ENCODE assay signal across 8 cellular contexts in genomic region chr13:76991432-76991795, GRCh38.
DNase-seq lines count a peak whose midpoint lies in the region; ATAC-seq and TF ChIP-seq lines count a peak whose summit lies in the region.

No MANE protein-coding gene starts in this region.

- H3K9me3 ChIP-seq in WERI-Rb-1 (ENCODE audit: severe bottlenecking) (no peaks in the 10 kb centered on the region), mucosa of rectum (ENCODE audit: control insufficient read depth in 2 of 2, low read length in 2 of 2) (no peaks in the 10 kb centered on the region)

- H3K4me1 Mint-ChIP-seq in central memory CD8-positive, alpha-beta T cell: peaks cover 37% of the 10 kb centered on the region
- H3K4me1 Mint-ChIP-seq in stimulated activated effector memory CD8-positive, alpha-beta T cell treated with anti-CD3 and anti-CD28 coated beads, Interleukin-12 subunit alpha, Interleukin-12 subunit beta, amount 100 ng/mL, for 72 hours: peaks cover 44% of the 10 kb centered on the region

- peak; percentile 50 for ATAC-seq in HG03097 (IDR thresholded peaks at IDR 0.05; ENCODE audit: low FRiP score, unreplicated experiment)
- peak; percentile 86 for ATAC-seq in central memory CD8-positive, alpha-beta T cell (replicated peaks; ENCODE audit: extremely low read depth, poor library complexity, severe bottlenecking)
- peak; percentile 93 for ATAC-seq in stimulated activated effector memory CD8-positive, alpha-beta T cell treated with anti-CD3 and anti-CD28 coated beads, Interleukin-12 subunit alpha, Interleukin-12 subunit beta, amount 100 ng/mL, for 72 hours

- TF ChIP-seq CTCF in WERI-Rb-1 (IDR thresholded peaks at IDR 0.05; ENCODE audit: low read depth, low read length): no peak

- peak overlapping the region; percentile 87 to 92 for H3K9ac ChIP-seq in mucosa of rectum (ENCODE audit: low read depth in 1 of 2, low read length in 2 of 2)

- H3K27ac Mint-ChIP-seq in central memory CD8-positive, alpha-beta T cell (ENCODE audit: low read depth): peak overlapping the region; percentile 94
- peak overlapping the region; percentile 99 for H3K27ac Mint-ChIP-seq in stimulated activated effector memory CD8-positive, alpha-beta T cell treated with anti-CD3 and anti-CD28 coated beads, Interleukin-12 subunit alpha, Interleukin-12 subunit beta, amount 100 ng/mL, for 72 hours

- H3K4me3 ChIP-seq in WERI-Rb-1 (ENCODE audit: low read depth, low read length) (peak overlapping the region; percentile 81), mucosa of rectum (ENCODE audit: low read length in 2 of 2) (peak overlapping the region; percentile 91 to 94)

- peaks cover 22% of the 10 kb centered on the region for H3K36me3 Mint-ChIP-seq in central memory CD8-positive, alpha-beta T cell (ENCODE audit: insufficient read depth)
- H3K36me3 Mint-ChIP-seq in stimulated activated effector memory CD8-positive, alpha-beta T cell treated with anti-CD3 and anti-CD28 coated beads, Interleukin-12 subunit alpha, Interleukin-12 subunit beta, amount 100 ng/mL, for 72 hours: peaks cover 30% of the 10 kb centered on the region

- H3K9me3 Mint-ChIP-seq in central memory CD8-positive, alpha-beta T cell: no peaks in the 10 kb centered on the region
- no peaks in the 10 kb centered on the region for H3K9me3 Mint-ChIP-seq in stimulated activated effector memory CD8-positive, alpha-beta T cell treated with anti-CD3 and anti-CD28 coated beads, Interleukin-12 subunit alpha, Interleukin-12 subunit beta, amount 100 ng/mL, for 72 hours

- peaks cover 32% of the 10 kb centered on the region for H3K27me3 Mint-ChIP-seq in central memory CD8-positive, alpha-beta T cell

- DNase-seq in DMS53 (lab: John Stamatoyannopoulos, UW) (peak; percentile 20), DMS53 treated with DMSO at 0.1 percent for 48 hours (lab: John Stamatoyannopoulos, UW; ENCODE audit: unreplicated experiment) (no peak), WERI-Rb-1 (no peak), T1000 (lab: John Stamatoyannopoulos, UW) (no peak)
- DNase-seq in central memory CD8-positive, alpha-beta T cell (ENCODE audit: low spot score in 2 of 2): peak; percentile 70 to 88
- peak; percentile 58 to 91 for DNase-seq in stimulated activated effector memory CD8-positive, alpha-beta T cell treated with anti-CD3 and anti-CD28 coated beads, Interleukin-12 subunit alpha, Interleukin-12 subunit beta, amount 100 ng/mL, for 72 hours (ENCODE audit: low spot score in 2 of 2)

- H3K27me3 ChIP-seq in WERI-Rb-1 (ENCODE audit: insufficient read depth, low read depth, severe bottlenecking) (no peaks in the 10 kb centered on the region), mucosa of rectum (ENCODE audit: control insufficient read depth in 2 of 2, insufficient read depth in 2 of 2, low read length in 2 of 2) (no peaks in the 10 kb centered on the region)

- H3K4me1 ChIP-seq in mucosa of rectum (ENCODE audit: control insufficient read depth in 2 of 2, insufficient read depth in 2 of 2, low read length in 2 of 2): peaks cover 9 to 15% of the 10 kb centered on the region in 2 donors

- H3K27ac ChIP-seq in WERI-Rb-1 (peak overlapping the region; percentile 49), mucosa of rectum (ENCODE audit: low read depth in 2 of 2, low read length in 2 of 2) (peak overlapping the region; percentile 96 to 97)

- peak overlapping the region; percentile 89 for H3K4me3 Mint-ChIP-seq in central memory CD8-positive, alpha-beta T cell
- peak overlapping the region; percentile 91 for H3K4me3 Mint-ChIP-seq in stimulated activated effector memory CD8-positive, alpha-beta T cell treated with anti-CD3 and anti-CD28 coated beads, Interleukin-12 subunit alpha, Interleukin-12 subunit beta, amount 100 ng/mL, for 72 hours

- H3K36me3 ChIP-seq in WERI-Rb-1 (no peaks in the 10 kb centered on the region), mucosa of rectum (ENCODE audit: control insufficient read depth in 2 of 2, insufficient read depth in 2 of 2, low read length in 2 of 2) (peaks cover 4% of the 10 kb centered on the region in 2 donors)

Comparison
In these comparisons a context has a peak if more than half of its experiments do, and no peak if none do; other contexts are left out.
1. DNase-seq: peak in DMS53 (single experiment), central memory CD8-positive, alpha-beta T cell (2 of 2) and stimulated activated effector memory CD8-positive, alpha-beta T cell treated with anti-CD3 and anti-CD28 coated beads, Interleukin-12 subunit alpha, Interleukin-12 subunit beta, amount 100 ng/mL, for 72 hours (2 of 2); none in DMS53 treated with DMSO at 0.1 percent for 48 hours (single experiment), WERI-Rb-1 (single experiment) and T1000 (single experiment).
2. Peak in every context shown above with its lines, with median percentiles within 50 percentile points of each other: ATAC-seq.